In genomic region chr1:102550729-102551384, GRCh38 we compare ENCODE assay signal across 8 cellular contexts.
A peak's percentile ranks its signal among the peaks of the same experiment; 100 is the strongest.
DNase-seq lines count a peak whose midpoint lies in the region; ATAC-seq and TF ChIP-seq lines count a peak whose summit lies in the region.

No MANE protein-coding gene starts in this region.

- no peak for TF ChIP-seq CTCF in uterus (IDR thresholded peaks at IDR 0.05)

- no peaks in the 10 kb centered on the region for H3K4me1 ChIP-seq in uterus

- no peak for ATAC-seq in sciatic nerve
- no peak for ATAC-seq in left cardiac atrium

- no peak overlapping the region for H3K4me3 ChIP-seq in uterus

- TF ChIP-seq POLR2A in uterus (IDR thresholded peaks at IDR 0.05) = no peak

- no peaks in the 10 kb centered on the region for H3K36me3 ChIP-seq in uterus

- H3K9me3 ChIP-seq in uterus = no peaks in the 10 kb centered on the region

- H3K27me3 ChIP-seq in uterus = no peaks in the 10 kb centered on the region

- no peak overlapping the region for H3K27ac ChIP-seq in uterus

- DNase-seq in SKM-1 treated with dmso at 0.1 percent for 144 hours (lab: John Stamatoyannopoulos, UW; ENCODE audit: unreplicated experiment) = peak; percentile 21
- no peak for DNase-seq in SKM-1 (lab: John Stamatoyannopoulos, UW; ENCODE audit: unreplicated experiment)
- peak; percentile 59 for DNase-seq in HT1080 (ENCODE audit: low read depth)
- DNase-seq in amniotic epithelial cell (ENCODE audit: low read depth) = peak; percentile 13
- DNase-seq in pons (ENCODE audit: low spot score) = peak; percentile 4
- DNase-seq in uterus = no peak
- DNase-seq in sciatic nerve (ENCODE audit: low spot score) = no peak
- DNase-seq in left cardiac atrium = no peak

- intact Hi-C loops in uterus (cut with DNase I; ENCODE audit: low total_unique reads) (no loop called here), sciatic nerve (cut with DNase I) (no loop called here), left cardiac atrium (cut with DNase I) (no loop called here)

Comparison
In these comparisons a context has a peak if more than half of its experiments do, and no peak if none do; other contexts are left out.
1. DNase-seq: peak in SKM-1 treated with dmso at 0.1 percent for 144 hours (single experiment), HT1080 (single experiment), amniotic epithelial cell (single experiment) and pons (single experiment); none in SKM-1 (single experiment), uterus (0 of 2), sciatic nerve (single experiment) and left cardiac atrium (single experiment).